ENCODE assay signal across 25 cellular contexts in genomic region chr11:61714316-61714715, GRCh38.
"Had no signal": no experiment of that assay in that cellular context is flagged by ENCODE, and none has a peak within 500 bp of the region (broad histone marks: within the 10 kb centered on the region; RNA-seq: fewer than 3 reads in every experiment).

No MANE protein-coding gene starts in this region.

- DNase-seq: cortex of kidney; effector memory CD4-positive, alpha-beta T cell; glutamatergic neuron; immature natural killer cell; left lung; lower lobe of right lung; natural killer cell; psoas muscle; retina; right lobe of liver; stimulated activated CD4-positive, alpha-beta T cell treated with anti-CD3 and anti-CD28 coated beads, Interleukin-4, amount 100 ng/mL, for 1 hour; stimulated activated CD8-positive, alpha-beta memory T cell treated with anti-CD3 and anti-CD28 coated beads, Interleukin-4, amount 100 ng/mL, for 48 hours; stimulated activated naive CD8-positive, alpha-beta T cell treated with anti-CD3 and anti-CD28 coated beads, Interleukin-15, Interleukin-2, amounts not matched to agents 100 U/mL and 50 U/mL, for 24 hours; upper lobe of right lung had no signal

- H3K4me1 ChIP-seq: right lobe of liver had no signal

- H3K27me3 ChIP-seq: esophagus muscularis mucosa, gastroesophageal sphincter, neutrophil, right lobe of liver, tibial nerve, upper lobe of right lung, vagina had no signal

- H3K4me3 Mint-ChIP-seq: immature natural killer cell; memory B cell; mesothelial cell of epicardium; natural killer cell; stimulated activated effector memory CD8-positive, alpha-beta T cell treated with anti-CD3 and anti-CD28 coated beads, Interleukin-12 subunit alpha, Interleukin-12 subunit beta, amount 100 ng/mL, for 72 hours had no signal

- H3K36me3 Mint-ChIP-seq: immature natural killer cell; memory B cell; mesothelial cell of epicardium; natural killer cell; stimulated activated effector memory CD8-positive, alpha-beta T cell treated with anti-CD3 and anti-CD28 coated beads, Interleukin-12 subunit alpha, Interleukin-12 subunit beta, amount 100 ng/mL, for 72 hours had no signal

- H3K9me3 ChIP-seq: esophagus muscularis mucosa, gastroesophageal sphincter, left lung, lower lobe of right lung, neutrophil, psoas muscle, right lobe of liver, tibial nerve, upper lobe of right lung, vagina had no signal

- H3K27ac Mint-ChIP-seq: immature natural killer cell; memory B cell; mesothelial cell of epicardium; natural killer cell; stimulated activated effector memory CD8-positive, alpha-beta T cell treated with anti-CD3 and anti-CD28 coated beads, Interleukin-12 subunit alpha, Interleukin-12 subunit beta, amount 100 ng/mL, for 72 hours had no signal

- H3K27ac ChIP-seq: epithelial cell of prostate, esophagus muscularis mucosa, gastroesophageal sphincter, left lung, lower lobe of right lung, neutrophil, psoas muscle, right lobe of liver, tibial nerve, upper lobe of right lung, vagina had no signal

- FAIRE-seq: endometrium, keratinocyte had no signal

- H3K4me3 ChIP-seq: esophagus muscularis mucosa, gastroesophageal sphincter, left lung, lower lobe of right lung, psoas muscle, right lobe of liver, tibial nerve, upper lobe of right lung, vagina had no signal

- H3K4me1 Mint-ChIP-seq: stimulated activated effector memory CD8-positive, alpha-beta T cell treated with anti-CD3 and anti-CD28 coated beads, Interleukin-12 subunit alpha, Interleukin-12 subunit beta, amount 100 ng/mL, for 72 hours had no signal

- H3K9me3 Mint-ChIP-seq: immature natural killer cell; memory B cell; mesothelial cell of epicardium; natural killer cell; stimulated activated effector memory CD8-positive, alpha-beta T cell treated with anti-CD3 and anti-CD28 coated beads, Interleukin-12 subunit alpha, Interleukin-12 subunit beta, amount 100 ng/mL, for 72 hours had no signal

- H3K36me3 ChIP-seq: esophagus muscularis mucosa, gastroesophageal sphincter, left lung, lower lobe of right lung, neutrophil, right lobe of liver, tibial nerve, upper lobe of right lung, vagina had no signal

- ATAC-seq: gastroesophageal sphincter; left lung; lower lobe of right lung; natural killer cell; psoas muscle; right lobe of liver; stimulated activated effector memory CD8-positive, alpha-beta T cell treated with anti-CD3 and anti-CD28 coated beads, Interleukin-12 subunit alpha, Interleukin-12 subunit beta, amount 100 ng/mL, for 72 hours; stimulated activated naive CD8-positive, alpha-beta T cell treated with anti-CD3 and anti-CD28 coated beads, Interleukin-15, Interleukin-2, amounts not matched to agents 100 U/mL and 50 U/mL, for 24 hours; upper lobe of right lung had no signal
